9 cellular contexts compared by ENCODE assay signal in genomic region chr14:104977008-104977680, GRCh38. TPM values are rescaled to one million over a fixed set of nuclear protein-coding genes. Genes with fewer than 3 reads are reported as not detected.
A peak's percentile ranks its signal among the peaks of the same experiment; 100 is the strongest.
DNase-seq lines count a peak whose midpoint lies in the region; ATAC-seq, FAIRE-seq and TF ChIP-seq lines count a peak whose summit lies in the region.
"Had no signal": no experiment of that assay in that cellular context is flagged by ENCODE, and none has a peak within 500 bp of the region (broad histone marks: within the 10 kb centered on the region; RNA-seq: fewer than 3 reads in every experiment).

No MANE protein-coding gene starts in this region.

- no peak for ATAC-seq in stimulated activated memory B cell treated with anti-CD40 and anti-IgM and Interleukin-4, amounts not matched to agents 10 μg/mL and 1 μg/mL and 100 μg/mL, for 72 hours
- ATAC-seq in HG02840 (IDR thresholded peaks at IDR 0.05; ENCODE audit: low FRiP score, unreplicated experiment) (no peak), HG02588 (IDR thresholded peaks at IDR 0.05; ENCODE audit: unreplicated experiment) (no peak), HG02870 (IDR thresholded peaks at IDR 0.05; ENCODE audit: unreplicated experiment) (no peak)

- TF ChIP-seq CTCF in astrocyte (IDR thresholded peaks at IDR 0.05; ENCODE audit: insufficient read depth, low read depth, low read length): no peak

- no peaks in the 10 kb centered on the region for H3K36me3 Mint-ChIP-seq in astrocyte (ENCODE audit: low read depth, unreplicated experiment)
- peaks cover 5% of the 10 kb centered on the region for H3K36me3 Mint-ChIP-seq in stimulated activated memory B cell treated with anti-CD40 and anti-IgM and Interleukin-4, amounts not matched to agents 10 μg/mL and 1 μg/mL and 100 μg/mL, for 72 hours

- H3K27ac ChIP-seq in HUES48 (ENCODE audit: low read depth, low read length): no peak overlapping the region
- no peak overlapping the region for H3K27ac ChIP-seq in astrocyte (ENCODE audit: low read depth, low read length)

- DNase-seq in astrocyte (ENCODE audit: low read depth): no peak
- DNase-seq in stimulated activated CD4-positive, alpha-beta T cell treated with anti-CD3 and anti-CD28 coated beads, Interleukin-15, amount 100 ng/mL, for 24 hours: no peak
- DNase-seq: Karpas-422 had no signal

- peaks cover 16% of the 10 kb centered on the region for H4K20me1 ChIP-seq in astrocyte (ENCODE audit: insufficient read depth, low read length)

- peaks cover 38% of the 10 kb centered on the region for H3K27me3 ChIP-seq in HUES48 (ENCODE audit: control insufficient read depth, insufficient read depth, low read length)
- H3K27me3 ChIP-seq in astrocyte (ENCODE audit: insufficient read depth, low read length): no peaks in the 10 kb centered on the region

- peaks cover 26% of the 10 kb centered on the region for H3K27me3 Mint-ChIP-seq in astrocyte (ENCODE audit: low read depth, unreplicated experiment)
- H3K27me3 Mint-ChIP-seq in stimulated activated memory B cell treated with anti-CD40 and anti-IgM and Interleukin-4, amounts not matched to agents 10 μg/mL and 1 μg/mL and 100 μg/mL, for 72 hours: peaks cover 52% of the 10 kb centered on the region

- H3K36me3 ChIP-seq in HUES48 (ENCODE audit: control insufficient read depth, insufficient read depth, low read length) (no peaks in the 10 kb centered on the region), astrocyte (ENCODE audit: insufficient read depth, low read length) (no peaks in the 10 kb centered on the region)

- H3K9me3 ChIP-seq in HUES48 (ENCODE audit: control insufficient read depth, insufficient read depth, low read length) (no peaks in the 10 kb centered on the region), astrocyte (ENCODE audit: insufficient read depth, low read depth, low read length) (no peaks in the 10 kb centered on the region), iPS-18c (ENCODE audit: control insufficient read depth, insufficient read depth, low read length) (no peaks in the 10 kb centered on the region)

- FAIRE-seq in astrocyte (lab: Jason Lieb, UNC): no peak

- H3K9ac ChIP-seq in HUES48 (ENCODE audit: low read depth, low read length): no peak overlapping the region
- H3K9ac ChIP-seq in astrocyte (ENCODE audit: low read length): peak overlapping the region; percentile 76

- H3K4me3 Mint-ChIP-seq in astrocyte (ENCODE audit: unreplicated experiment): peak overlapping the region; percentile 88
- peak overlapping the region; percentile 68 for H3K4me3 Mint-ChIP-seq in stimulated activated memory B cell treated with anti-CD40 and anti-IgM and Interleukin-4, amounts not matched to agents 10 μg/mL and 1 μg/mL and 100 μg/mL, for 72 hours

- H2AFZ ChIP-seq in astrocyte (ENCODE audit: low read depth, low read length): peak overlapping the region; percentile 87

- H3K4me2 ChIP-seq in astrocyte (ENCODE audit: low read length): peak overlapping the region; percentile 98

- peaks cover 6% of the 10 kb centered on the region for H3K4me1 Mint-ChIP-seq in astrocyte (ENCODE audit: low read depth, unreplicated experiment)
- peaks cover 24% of the 10 kb centered on the region for H3K4me1 Mint-ChIP-seq in stimulated activated memory B cell treated with anti-CD40 and anti-IgM and Interleukin-4, amounts not matched to agents 10 μg/mL and 1 μg/mL and 100 μg/mL, for 72 hours

- H3K4me3 ChIP-seq in HUES48 (ENCODE audit: low read depth, low read length) (peak overlapping the region; percentile 54; the same call in 1 of the 2 replicates), astrocyte (ENCODE audit: insufficient read depth, low read depth, low read length) (peak overlapping the region; percentile 60), iPS-18c (ENCODE audit: insufficient read depth, low read depth, low read length) (peak overlapping the region; percentile 48; the same call in 1 of the 2 replicates)

- H3K4me1 ChIP-seq in HUES48 (ENCODE audit: control insufficient read depth, insufficient read depth, low read length) (0 out of 2 replicates have a peak, but pooled peaks cover 2% of the 10 kb centered on the region), astrocyte (ENCODE audit: insufficient read depth, low read length) (peaks cover 54% of the 10 kb centered on the region)

- H3K27ac Mint-ChIP-seq in astrocyte (ENCODE audit: unreplicated experiment): no peak overlapping the region
- H3K27ac Mint-ChIP-seq in stimulated activated memory B cell treated with anti-CD40 and anti-IgM and Interleukin-4, amounts not matched to agents 10 μg/mL and 1 μg/mL and 100 μg/mL, for 72 hours: no peak overlapping the region

- peaks cover 14% of the 10 kb centered on the region for H3K79me2 ChIP-seq in astrocyte (ENCODE audit: insufficient read depth, low read length)

- no peaks in the 10 kb centered on the region for H3K9me3 Mint-ChIP-seq in astrocyte (ENCODE audit: unreplicated experiment)
- H3K9me3 Mint-ChIP-seq in stimulated activated memory B cell treated with anti-CD40 and anti-IgM and Interleukin-4, amounts not matched to agents 10 μg/mL and 1 μg/mL and 100 μg/mL, for 72 hours: no peaks in the 10 kb centered on the region

RNA-seq across cellular contexts. Expression of gene AHNAK2, which starts 1.0 kb away (rescaled TPM):
- 34.3 and 44.7 TPM in 2 replicates for total RNA-seq in astrocyte

RNA-seq across cellular contexts. Expression of gene CLBA1, which starts 8.4 kb away (rescaled TPM):
- total RNA-seq in astrocyte: 6.3 and 7.2 TPM in 2 replicates

RNA-seq across cellular contexts. Expression of gene CDCA4, which starts 43.7 kb away (rescaled TPM):
- total RNA-seq in astrocyte: 8.7 and 11.3 TPM in 2 replicates

RNA-seq across cellular contexts. Expression of gene PLD4, which starts 52.5 kb away (rescaled TPM):
- 0.14 and 0.60 TPM in 2 replicates for total RNA-seq in astrocyte
